1 cellular context compared by ENCODE assay signal in genomic region chr12:121391619-121392324, GRCh38.
A peak's percentile ranks its signal among the peaks of the same experiment; 100 is the strongest.
TF ChIP-seq lines count a peak whose summit lies in the region.

No MANE protein-coding gene starts in this region.

TF ChIP-seq in K562, 482 proteins besides CTCF, POLR2A, EP300 and RAD21 (continued from another document and continues in another):
- TF ChIP-seq, protein P1, sequence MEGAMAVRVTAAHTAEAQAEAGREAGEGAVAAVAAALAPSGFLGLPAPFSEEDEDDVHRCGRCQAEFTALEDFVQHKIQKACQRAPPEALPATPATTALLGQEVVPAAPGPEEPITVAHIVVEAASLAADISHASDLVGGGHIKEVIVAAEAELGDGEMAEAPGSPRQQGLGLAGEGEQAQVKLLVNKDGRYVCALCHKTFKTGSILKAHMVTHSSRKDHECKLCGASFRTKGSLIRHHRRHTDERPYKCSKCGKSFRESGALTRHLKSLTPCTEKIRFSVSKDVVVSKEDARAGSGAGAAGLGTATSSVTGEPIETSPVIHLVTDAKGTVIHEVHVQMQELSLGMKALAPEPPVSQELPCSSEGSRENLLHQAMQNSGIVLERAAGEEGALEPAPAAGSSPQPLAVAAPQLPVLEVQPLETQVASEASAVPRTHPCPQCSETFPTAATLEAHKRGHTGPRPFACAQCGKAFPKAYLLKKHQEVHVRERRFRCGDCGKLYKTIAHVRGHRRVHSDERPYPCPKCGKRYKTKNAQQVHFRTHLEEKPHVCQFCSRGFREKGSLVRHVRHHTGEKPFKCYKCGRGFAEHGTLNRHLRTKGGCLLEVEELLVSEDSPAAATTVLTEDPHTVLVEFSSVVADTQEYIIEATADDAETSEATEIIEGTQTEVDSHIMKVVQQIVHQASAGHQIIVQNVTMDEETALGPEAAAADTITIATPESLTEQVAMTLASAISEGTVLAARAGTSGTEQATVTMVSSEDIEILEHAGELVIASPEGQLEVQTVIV (CRISPR knock-in tag; IDR thresholded peaks at IDR 0.05; ENCODE audit: borderline replicate concordance), result no peak
- TF ChIP-seq, protein P2, sequence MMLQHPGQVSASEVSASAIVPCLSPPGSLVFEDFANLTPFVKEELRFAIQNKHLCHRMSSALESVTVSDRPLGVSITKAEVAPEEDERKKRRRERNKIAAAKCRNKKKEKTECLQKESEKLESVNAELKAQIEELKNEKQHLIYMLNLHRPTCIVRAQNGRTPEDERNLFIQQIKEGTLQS (IDR thresholded peaks at IDR 0.05), result peak; percentile 36; the same call in 1 of the 2 replicates
- TF ChIP-seq, protein P2 (CRISPR knock-in tag; conservative IDR thresholded peaks at IDR 0.05), result no peak
- TF ChIP-seq CREM (IDR thresholded peaks at IDR 0.05; ENCODE audit: low read depth), result peak; percentile 39
- TF ChIP-seq MTA1 (IDR thresholded peaks at IDR 0.05; ENCODE audit: borderline replicate concordance), result 0 out of 2 replicates have a peak, but pooled peaks have one; percentile 19
- TF ChIP-seq ARID1B (IDR thresholded peaks at IDR 0.05), result peak; percentile 68
- TF ChIP-seq CBFA2T2 (conservative IDR thresholded peaks at IDR 0.05), result peak; percentile 53
- TF ChIP-seq JUND (IDR thresholded peaks at IDR 0.05; ENCODE audit: borderline replicate concordance, low read depth, low read length), result peak; percentile 27; the same call in 1 of the 2 replicates
- peak; percentile 61; the same call in 2 of the 3 replicates for TF ChIP-seq JUND (tag; IDR thresholded peaks at IDR 0.05; ENCODE audit: borderline replicate concordance, low read depth, low read length)
- TF ChIP-seq TFE3 (CRISPR knock-in tag; IDR thresholded peaks at IDR 0.05), result no peak
- TF ChIP-seq PBX2 (CRISPR knock-in tag; IDR thresholded peaks at IDR 0.05; ENCODE audit: low read depth), result no peak
- peak; percentile 51 for TF ChIP-seq PBX2 (tag; conservative IDR thresholded peaks at IDR 0.05; ENCODE audit: low read depth)
- TF ChIP-seq, protein P3, sequence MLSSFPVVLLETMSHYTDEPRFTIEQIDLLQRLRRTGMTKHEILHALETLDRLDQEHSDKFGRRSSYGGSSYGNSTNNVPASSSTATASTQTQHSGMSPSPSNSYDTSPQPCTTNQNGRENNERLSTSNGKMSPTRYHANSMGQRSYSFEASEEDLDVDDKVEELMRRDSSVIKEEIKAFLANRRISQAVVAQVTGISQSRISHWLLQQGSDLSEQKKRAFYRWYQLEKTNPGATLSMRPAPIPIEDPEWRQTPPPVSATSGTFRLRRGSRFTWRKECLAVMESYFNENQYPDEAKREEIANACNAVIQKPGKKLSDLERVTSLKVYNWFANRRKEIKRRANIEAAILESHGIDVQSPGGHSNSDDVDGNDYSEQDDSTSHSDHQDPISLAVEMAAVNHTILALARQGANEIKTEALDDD (IDR thresholded peaks at IDR 0.05), result peak; percentile 64
- peak; percentile 68; the same call in 1 of the 2 replicates for TF ChIP-seq TEAD4 (IDR thresholded peaks at IDR 0.05; ENCODE audit: low read length)
- no peak for TF ChIP-seq TEAD4 (CRISPR knock-in tag; IDR thresholded peaks at IDR 0.05; ENCODE audit: borderline replicate concordance)
- TF ChIP-seq WHSC1 (IDR thresholded peaks at IDR 0.05; ENCODE audit: low read length), result no peak
- TF ChIP-seq CBFA2T3 (IDR thresholded peaks at IDR 0.05), result peak; percentile 73
- peak; percentile 44; the same call in 1 of the 2 replicates for TF ChIP-seq ETV1 (tag; conservative IDR thresholded peaks at IDR 0.05; ENCODE audit: low read depth)
- TF ChIP-seq PRDM10 (IDR thresholded peaks at IDR 0.05; ENCODE audit: partially characterized antibody), result peak; percentile 50
- TF ChIP-seq SMARCE1 (IDR thresholded peaks at IDR 0.05), result 0 out of 2 replicates have a peak, but pooled peaks have one; percentile 66
- no peak for TF ChIP-seq KLF10 (CRISPR knock-in tag; IDR thresholded peaks at IDR 0.05)
- 0 out of 2 replicates have a peak, but pooled peaks have one; percentile 29 for TF ChIP-seq MECOM (CRISPR knock-in tag; IDR thresholded peaks at IDR 0.05)
- TF ChIP-seq, protein P4, sequence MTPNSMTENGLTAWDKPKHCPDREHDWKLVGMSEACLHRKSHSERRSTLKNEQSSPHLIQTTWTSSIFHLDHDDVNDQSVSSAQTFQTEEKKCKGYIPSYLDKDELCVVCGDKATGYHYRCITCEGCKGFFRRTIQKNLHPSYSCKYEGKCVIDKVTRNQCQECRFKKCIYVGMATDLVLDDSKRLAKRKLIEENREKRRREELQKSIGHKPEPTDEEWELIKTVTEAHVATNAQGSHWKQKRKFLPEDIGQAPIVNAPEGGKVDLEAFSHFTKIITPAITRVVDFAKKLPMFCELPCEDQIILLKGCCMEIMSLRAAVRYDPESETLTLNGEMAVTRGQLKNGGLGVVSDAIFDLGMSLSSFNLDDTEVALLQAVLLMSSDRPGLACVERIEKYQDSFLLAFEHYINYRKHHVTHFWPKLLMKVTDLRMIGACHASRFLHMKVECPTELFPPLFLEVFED (CRISPR knock-in tag; conservative IDR thresholded peaks at IDR 0.05), result no peak
- TF ChIP-seq SP1 (CRISPR knock-in tag; IDR thresholded peaks at IDR 0.05), result no peak
- TF ChIP-seq TCF3 (CRISPR knock-in tag; IDR thresholded peaks at IDR 0.05), result no peak
- TF ChIP-seq DPF2 (IDR thresholded peaks at IDR 0.05), result peak; percentile 69; the same call in 1 of the 2 replicates
- no peak for TF ChIP-seq ZNF175 (CRISPR knock-in tag; IDR thresholded peaks at IDR 0.05; ENCODE audit: low read depth)
- TF ChIP-seq MTA3 (IDR thresholded peaks at IDR 0.05; ENCODE audit: borderline replicate concordance), result peak; percentile 58; the same call in 1 of the 2 replicates
- no peak for TF ChIP-seq OTX1 (CRISPR knock-in tag; IDR thresholded peaks at IDR 0.05)
- no peak for TF ChIP-seq MED1 (CRISPR knock-in tag; IDR thresholded peaks at IDR 0.05; ENCODE audit: borderline replicate concordance)
- peak; percentile 20; the same call in 1 of the 2 replicates for TF ChIP-seq HES1 (IDR thresholded peaks at IDR 0.05; ENCODE audit: low read depth)
- TF ChIP-seq HDAC2 (IDR thresholded peaks at IDR 0.05), result peak; percentile 42; the same call in 1 of the 2 replicates
- no peak for TF ChIP-seq NFYB (IDR thresholded peaks at IDR 0.05; ENCODE audit: extremely low read depth, insufficient read length)
- no peak for TF ChIP-seq C11orf30 (IDR thresholded peaks at IDR 0.05; ENCODE audit: low read depth)
- no peak for TF ChIP-seq TCF7 (IDR thresholded peaks at IDR 0.05; ENCODE audit: borderline replicate concordance)
- peak in 1 of 2 experiments; percentile 53; a peak in 2 of 4 replicates for TF ChIP-seq RCOR1 (IDR thresholded peaks at IDR 0.05; ENCODE audit: borderline replicate concordance in 1 of 2, low read depth in 2 of 2, low read length in 2 of 2)
- TF ChIP-seq ZBTB2 (IDR thresholded peaks at IDR 0.05), result no peak
- peak; percentile 77 for TF ChIP-seq NCOA1 (IDR thresholded peaks at IDR 0.05; ENCODE audit: low read depth)
- no peak for TF ChIP-seq CEBPG (CRISPR knock-in tag; IDR thresholded peaks at IDR 0.05)
- peak in 1 of 2 experiments; percentile 75; a peak in 2 of 4 replicates for TF ChIP-seq CEBPG (tag; conservative IDR thresholded peaks at IDR 0.05 in 1 of 2, IDR thresholded peaks at IDR 0.05 in 1 of 2)
- TF ChIP-seq KDM1A (IDR thresholded peaks at IDR 0.05), result peak; percentile 65 to 67
- no peak for TF ChIP-seq GTF2E2 (tag; IDR thresholded peaks at IDR 0.05)
- TF ChIP-seq SOX6 (IDR thresholded peaks at IDR 0.05), result peak; percentile 63; the same call in 1 of the 2 replicates
- TF ChIP-seq HDAC1 (IDR thresholded peaks at IDR 0.05), result peak in 1 of 2 experiments; percentile 48; a peak in 2 of 4 replicates
- TF ChIP-seq, protein P5, sequence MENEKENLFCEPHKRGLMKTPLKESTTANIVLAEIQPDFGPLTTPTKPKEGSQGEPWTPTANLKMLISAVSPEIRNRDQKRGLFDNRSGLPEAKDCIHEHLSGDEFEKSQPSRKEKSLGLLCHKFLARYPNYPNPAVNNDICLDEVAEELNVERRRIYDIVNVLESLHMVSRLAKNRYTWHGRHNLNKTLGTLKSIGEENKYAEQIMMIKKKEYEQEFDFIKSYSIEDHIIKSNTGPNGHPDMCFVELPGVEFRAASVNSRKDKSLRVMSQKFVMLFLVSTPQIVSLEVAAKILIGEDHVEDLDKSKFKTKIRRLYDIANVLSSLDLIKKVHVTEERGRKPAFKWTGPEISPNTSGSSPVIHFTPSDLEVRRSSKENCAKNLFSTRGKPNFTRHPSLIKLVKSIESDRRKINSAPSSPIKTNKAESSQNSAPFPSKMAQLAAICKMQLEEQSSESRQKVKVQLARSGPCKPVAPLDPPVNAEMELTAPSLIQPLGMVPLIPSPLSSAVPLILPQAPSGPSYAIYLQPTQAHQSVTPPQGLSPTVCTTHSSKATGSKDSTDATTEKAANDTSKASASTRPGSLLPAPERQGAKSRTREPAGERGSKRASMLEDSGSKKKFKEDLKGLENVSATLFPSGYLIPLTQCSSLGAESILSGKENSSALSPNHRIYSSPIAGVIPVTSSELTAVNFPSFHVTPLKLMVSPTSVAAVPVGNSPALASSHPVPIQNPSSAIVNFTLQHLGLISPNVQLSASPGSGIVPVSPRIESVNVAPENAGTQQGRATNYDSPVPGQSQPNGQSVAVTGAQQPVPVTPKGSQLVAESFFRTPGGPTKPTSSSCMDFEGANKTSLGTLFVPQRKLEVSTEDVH (IDR thresholded peaks at IDR 0.05; ENCODE audit: low read depth, partially characterized antibody), result peak; percentile 39
- peak; percentile 22; the same call in 1 of the 2 replicates for TF ChIP-seq CREB1 (IDR thresholded peaks at IDR 0.05)
- TF ChIP-seq CREB1 (CRISPR knock-in tag; IDR thresholded peaks at IDR 0.05), result no peak
- 0 out of 2 replicates have a peak, but pooled peaks have one; percentile 10 for TF ChIP-seq CEBPB (tag; IDR thresholded peaks at IDR 0.05)
